10 cellular contexts compared by ENCODE assay signal in the genomic region with DNA sequence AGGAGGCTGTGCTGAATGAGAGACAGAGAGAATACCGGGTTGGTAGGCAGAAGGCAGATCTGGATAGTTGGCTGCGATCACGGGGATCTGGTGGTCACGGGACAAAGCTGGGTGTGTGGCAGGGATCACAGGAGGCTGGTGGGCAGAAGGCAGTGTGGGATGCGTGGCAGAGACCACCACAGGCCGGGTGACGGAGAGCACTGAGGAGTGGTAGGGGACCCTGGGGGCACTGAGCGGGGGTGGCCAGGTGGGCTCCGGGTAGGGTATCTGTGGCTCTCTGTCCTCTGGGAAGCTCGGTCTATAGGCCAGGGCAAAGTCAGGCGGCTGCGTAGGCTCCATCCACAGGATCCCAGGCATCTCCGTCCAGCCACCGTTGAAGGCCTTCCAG. TPM values are rescaled to one million over a fixed set of nuclear protein-coding genes. Genes with fewer than 3 reads are reported as not detected.
DNase-seq lines count a peak whose midpoint lies in the region; ATAC-seq and TF ChIP-seq lines count a peak whose summit lies in the region.
"Had no signal": no experiment of that assay in that cellular context is flagged by ENCODE, and none has a peak within 500 bp of the region (broad histone marks: within the 10 kb centered on the region; RNA-seq: fewer than 3 reads in every experiment).

No MANE protein-coding gene starts in this region.

- TF ChIP-seq CTCF in BE2C (IDR thresholded peaks at IDR 0.05; ENCODE audit: low read depth, low read length) (no peak), fibroblast of the aortic adventitia (IDR thresholded peaks at IDR 0.05; ENCODE audit: insufficient read depth, low read length) (no peak), prostate gland (IDR thresholded peaks at IDR 0.05) (no peak)

- no peak for TF ChIP-seq POLR2A in prostate gland (IDR thresholded peaks at IDR 0.05)

- H3K36me3 Mint-ChIP-seq in T-helper 17 cell (ENCODE audit: low read depth), result no peaks in the 10 kb centered on the region

- H3K9me3 ChIP-seq in BE2C (no peaks in the 10 kb centered on the region), T-helper 17 cell (ENCODE audit: control insufficient read depth, low read length, poor library complexity, severe bottlenecking) (no peaks in the 10 kb centered on the region), prostate gland (no peaks in the 10 kb centered on the region)

- H3K4me1 ChIP-seq in BE2C (peaks cover 40% of the 10 kb centered on the region), prostate gland (replicated peaks) (no peaks in the 10 kb centered on the region)

- no peak for ATAC-seq in T-helper 17 cell
- ATAC-seq in GM21619 (IDR thresholded peaks at IDR 0.05; ENCODE audit: unreplicated experiment), result no peak
- no peak for ATAC-seq in HG02970 (IDR thresholded peaks at IDR 0.05; ENCODE audit: low FRiP score, unreplicated experiment)

- H3K4me1 Mint-ChIP-seq in T-helper 17 cell, result peaks cover 22% of the 10 kb centered on the region

- no peak overlapping the region for H3K4me3 Mint-ChIP-seq in T-helper 17 cell

- H3K27ac Mint-ChIP-seq in T-helper 17 cell, result peak overlapping the region; percentile 62

- WGBS in prostate gland, result 84% methylated on average over 14 of the region's 14 CpGs

- H3K27me3 ChIP-seq in BE2C (no peaks in the 10 kb centered on the region), prostate gland (replicated peaks; ENCODE audit: insufficient read depth) (no peaks in the 10 kb centered on the region)

- no peaks in the 10 kb centered on the region for H3K36me3 ChIP-seq in BE2C
- no peaks in the 10 kb centered on the region for H3K36me3 ChIP-seq in prostate gland

- H3K27ac ChIP-seq in prostate gland, result peak overlapping the region; percentile 77 to 78

- H3K4me3 ChIP-seq in BE2C (ENCODE audit: low read depth, low read length) (peak overlapping the region; percentile 59), fibroblast of the aortic adventitia (ENCODE audit: low read depth, low read length) (peak overlapping the region; percentile 98), prostate gland (peak overlapping the region; percentile 32 to 33)

- no peak for DNase-seq in BE2C
- no peak for DNase-seq in T-helper 17 cell
- DNase-seq in fibroblast of the aortic adventitia (ENCODE audit: low read depth), result no peak
- DNase-seq in prostate gland (ENCODE audit: low spot score), result no peak
- no peak for DNase-seq in NCI-H1436 (lab: John Stamatoyannopoulos, UW)
- DNase-seq in GF-D8 (lab: John Stamatoyannopoulos, UW), result no peak
- DNase-seq: DMS79 had no signal

- no peaks in the 10 kb centered on the region for H3K27me3 Mint-ChIP-seq in T-helper 17 cell

- intact Hi-C loops in prostate gland (cut with DNase I), result no loop called here

RNA-seq across cellular contexts. Expression of a gene that starts 1.4 kb away (rescaled TPM):
- polyA plus RNA-seq in BE2C (2012; ENCODE audit: insufficient read depth, insufficient read length, low read depth), result 93.0 TPM
- total RNA-seq in T-helper 17 cell (not detected), fibroblast of the aortic adventitia (ENCODE audit: low replicate concordance) (99.1 and 193 TPM in 2 replicates), prostate gland (1 to 10 TPM; 1.9 to 7.3 TPM)

RNA-seq across cellular contexts. Expression of a gene that starts 20.7 kb away (rescaled TPM):
- 18.0 TPM for polyA plus RNA-seq in BE2C (2012; ENCODE audit: insufficient read depth, insufficient read length, low read depth)
- 1 to 10 TPM; 1.9 to 3.4 TPM for total RNA-seq in T-helper 17 cell
- total RNA-seq in fibroblast of the aortic adventitia (ENCODE audit: low replicate concordance), result 10.1 and 45.3 TPM in 2 replicates
- 10 to 100 TPM; 12.8 to 16.9 TPM for total RNA-seq in prostate gland

RNA-seq across cellular contexts. Expression of a gene that starts 23.8 kb away (rescaled TPM):
- polyA plus RNA-seq in BE2C (2012; ENCODE audit: insufficient read depth, insufficient read length, low read depth), result 16.8 TPM
- total RNA-seq in T-helper 17 cell (under 1 TPM; 0.16 to 0.32 TPM), fibroblast of the aortic adventitia (ENCODE audit: low replicate concordance) (0.27 and 0.41 TPM in 2 replicates), prostate gland (under 1 TPM; 0.17 to 0.50 TPM)
- total RNA-seq: T-helper 1 cell treated with Interleukin-12 subunit alpha and Interleukin-12 subunit beta and Interleukin-4 antibody, amounts not matched to agents 30 ng/mL and 1 ng/mL, for 36 hours had no signal

RNA-seq across cellular contexts. Expression of a gene that starts 26.5 kb away (rescaled TPM):
- polyA plus RNA-seq in BE2C (2012; ENCODE audit: insufficient read depth, insufficient read length, low read depth), result 314 TPM
- total RNA-seq in T-helper 17 cell (10 to 100 TPM; 32.6 to 35.1 TPM), fibroblast of the aortic adventitia (ENCODE audit: low replicate concordance) (35.0 and 119 TPM in 2 replicates), prostate gland (100 to 1,000 TPM in 1 of 2 donors, 10 to 100 TPM in 1; 92.6 to 112 TPM)

RNA-seq across cellular contexts. Expression of a gene that starts 29.4 kb away (rescaled TPM):
- 109 TPM for polyA plus RNA-seq in BE2C (2012; ENCODE audit: insufficient read depth, insufficient read length, low read depth)
- total RNA-seq in T-helper 17 cell (10 to 100 TPM; 44.3 to 53.9 TPM), fibroblast of the aortic adventitia (ENCODE audit: low replicate concordance) (22.6 and 38.5 TPM in 2 replicates), prostate gland (10 to 100 TPM; 55.7 to 71.3 TPM)

Comparison
In these comparisons a context has a peak if more than half of its experiments do, and no peak if none do; other contexts are left out.
1. H3K4me3 ChIP-seq: peak in every context shown above with its lines; median percentile 98 in fibroblast of the aortic adventitia; 59 in BE2C; 32 in prostate gland.
2. RNA of a gene that starts 1.4 kb away (total RNA-seq): 99.1 to 193 TPM in fibroblast of the aortic adventitia; 1.9 to 7.3 TPM in prostate gland and not detected in T-helper 17 cell; every median in the first group is over 10 times any median in the second.